1 cellular context compared by ENCODE assay signal in genomic region chr13:107373551-107373950, GRCh38.
TF ChIP-seq lines count a peak whose summit lies in the region.

No MANE protein-coding gene starts in this region.

TF ChIP-seq in GM23338, 12 proteins besides CTCF, POLR2A, EP300 and RAD21:
- TF ChIP-seq ZNF462 (CRISPR knock-in tag; IDR thresholded peaks at IDR 0.05), result no peak
- TF ChIP-seq REST (IDR thresholded peaks at IDR 0.05; ENCODE audit: unreplicated experiment), result no peak
- no peak for TF ChIP-seq CREB1 (CRISPR knock-in tag; IDR thresholded peaks at IDR 0.05; ENCODE audit: low read depth)
- no peak for TF ChIP-seq JUNB (IDR thresholded peaks at IDR 0.05; ENCODE audit: unreplicated experiment)
- TF ChIP-seq STAT1 (IDR thresholded peaks at IDR 0.05; ENCODE audit: unreplicated experiment), result no peak
- TF ChIP-seq ZNF331 (CRISPR knock-in tag; IDR thresholded peaks at IDR 0.05; ENCODE audit: low read depth), result no peak
- TF ChIP-seq NANOG (IDR thresholded peaks at IDR 0.05; ENCODE audit: borderline replicate concordance), result no peak
- TF ChIP-seq EZH2 (IDR thresholded peaks at IDR 0.05; ENCODE audit: low read depth, unreplicated experiment), result no peak
- TF ChIP-seq POLR2AphosphoS5 (IDR thresholded peaks at IDR 0.05; ENCODE audit: low read depth), result no peak
- no peak for TF ChIP-seq ETS1 (IDR thresholded peaks at IDR 0.05)
- no peak for TF ChIP-seq EZH2phosphoT487 (IDR thresholded peaks at IDR 0.05; ENCODE audit: unreplicated experiment)
- TF ChIP-seq ZNF114 (CRISPR knock-in tag; IDR thresholded peaks at IDR 0.05), result no peak
